In the genomic region with DNA sequence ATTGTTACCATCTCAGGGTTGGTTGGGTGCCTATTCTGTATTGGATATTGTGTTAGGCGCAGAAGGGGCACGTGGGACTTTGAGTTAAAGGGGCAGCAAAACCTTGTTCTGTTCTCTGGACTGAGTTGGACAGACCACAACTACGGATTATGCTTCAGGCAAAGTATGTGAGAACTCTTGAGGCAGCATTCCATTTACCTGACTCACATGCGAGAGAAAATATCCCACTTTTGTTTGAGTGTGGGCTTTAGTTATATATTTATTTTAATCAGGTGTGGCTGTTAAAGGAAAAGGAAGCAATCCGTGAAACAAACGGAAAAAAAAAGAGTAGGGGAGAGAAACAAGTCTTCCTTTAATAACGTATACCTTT, we compare ENCODE assay signal across 1 cellular context.
TF ChIP-seq lines count a peak whose summit lies in the region.

No MANE protein-coding gene starts in this region.

TF ChIP-seq in GM12878, 131 proteins besides CTCF, POLR2A, EP300 and RAD21:
- TF ChIP-seq KLF5 (IDR thresholded peaks at IDR 0.05; ENCODE audit: partially characterized antibody) (no peak), SREBF2 (IDR thresholded peaks at IDR 0.05; ENCODE audit: low read length) (no peak), MTA3 (IDR thresholded peaks at IDR 0.05; ENCODE audit: borderline replicate concordance, low read length) (no peak), TCF12 (IDR thresholded peaks at IDR 0.05; ENCODE audit: low read depth, low read length) (no peak), HDAC2 (IDR thresholded peaks at IDR 0.05) (no peak), ASH2L (IDR thresholded peaks at IDR 0.05; ENCODE audit: borderline replicate concordance, low read depth) (no peak), MYC (IDR thresholded peaks at IDR 0.05; ENCODE audit: insufficient read depth, insufficient read length, insufficient replicate concordance, low read length, severe bottlenecking) (no peak), SMAD1 (IDR thresholded peaks at IDR 0.05; ENCODE audit: low read depth, partially characterized antibody) (no peak), CHD1 (IDR thresholded peaks at IDR 0.05; ENCODE audit: low read depth, low read length) (no peak), CBX5 (IDR thresholded peaks at IDR 0.05; ENCODE audit: low read depth) (no peak), MEF2B (IDR thresholded peaks at IDR 0.05; ENCODE audit: partially characterized antibody, poor library complexity, severe bottlenecking) (no peak), EGR1 (IDR thresholded peaks at IDR 0.05; ENCODE audit: borderline replicate concordance in 1 of 2, low read depth in 2 of 2, low read length in 2 of 2) (no peak), PAX8 (IDR thresholded peaks at IDR 0.05) (no peak), SRF (IDR thresholded peaks at IDR 0.05; ENCODE audit: low read depth in 2 of 2, low read length in 2 of 2) (no peak), SMAD5 (IDR thresholded peaks at IDR 0.05; ENCODE audit: low read depth) (no peak), HDGF (IDR thresholded peaks at IDR 0.05) (no peak)
- TF ChIP-seq, protein P1, sequence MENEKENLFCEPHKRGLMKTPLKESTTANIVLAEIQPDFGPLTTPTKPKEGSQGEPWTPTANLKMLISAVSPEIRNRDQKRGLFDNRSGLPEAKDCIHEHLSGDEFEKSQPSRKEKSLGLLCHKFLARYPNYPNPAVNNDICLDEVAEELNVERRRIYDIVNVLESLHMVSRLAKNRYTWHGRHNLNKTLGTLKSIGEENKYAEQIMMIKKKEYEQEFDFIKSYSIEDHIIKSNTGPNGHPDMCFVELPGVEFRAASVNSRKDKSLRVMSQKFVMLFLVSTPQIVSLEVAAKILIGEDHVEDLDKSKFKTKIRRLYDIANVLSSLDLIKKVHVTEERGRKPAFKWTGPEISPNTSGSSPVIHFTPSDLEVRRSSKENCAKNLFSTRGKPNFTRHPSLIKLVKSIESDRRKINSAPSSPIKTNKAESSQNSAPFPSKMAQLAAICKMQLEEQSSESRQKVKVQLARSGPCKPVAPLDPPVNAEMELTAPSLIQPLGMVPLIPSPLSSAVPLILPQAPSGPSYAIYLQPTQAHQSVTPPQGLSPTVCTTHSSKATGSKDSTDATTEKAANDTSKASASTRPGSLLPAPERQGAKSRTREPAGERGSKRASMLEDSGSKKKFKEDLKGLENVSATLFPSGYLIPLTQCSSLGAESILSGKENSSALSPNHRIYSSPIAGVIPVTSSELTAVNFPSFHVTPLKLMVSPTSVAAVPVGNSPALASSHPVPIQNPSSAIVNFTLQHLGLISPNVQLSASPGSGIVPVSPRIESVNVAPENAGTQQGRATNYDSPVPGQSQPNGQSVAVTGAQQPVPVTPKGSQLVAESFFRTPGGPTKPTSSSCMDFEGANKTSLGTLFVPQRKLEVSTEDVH (IDR thresholded peaks at IDR 0.05; ENCODE audit: low read depth, partially characterized antibody): no peak
- TF ChIP-seq, protein P2, sequence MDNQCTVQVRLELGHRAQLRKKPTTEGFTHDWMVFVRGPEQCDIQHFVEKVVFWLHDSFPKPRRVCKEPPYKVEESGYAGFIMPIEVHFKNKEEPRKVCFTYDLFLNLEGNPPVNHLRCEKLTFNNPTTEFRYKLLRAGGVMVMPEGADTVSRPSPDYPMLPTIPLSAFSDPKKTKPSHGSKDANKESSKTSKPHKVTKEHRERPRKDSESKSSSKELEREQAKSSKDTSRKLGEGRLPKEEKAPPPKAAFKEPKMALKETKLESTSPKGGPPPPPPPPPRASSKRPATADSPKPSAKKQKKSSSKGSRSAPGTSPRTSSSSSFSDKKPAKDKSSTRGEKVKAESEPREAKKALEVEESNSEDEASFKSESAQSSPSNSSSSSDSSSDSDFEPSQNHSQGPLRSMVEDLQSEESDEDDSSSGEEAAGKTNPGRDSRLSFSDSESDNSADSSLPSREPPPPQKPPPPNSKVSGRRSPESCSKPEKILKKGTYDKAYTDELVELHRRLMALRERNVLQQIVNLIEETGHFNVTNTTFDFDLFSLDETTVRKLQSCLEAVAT (IDR thresholded peaks at IDR 0.05): no peak
- TF ChIP-seq, protein P3, sequence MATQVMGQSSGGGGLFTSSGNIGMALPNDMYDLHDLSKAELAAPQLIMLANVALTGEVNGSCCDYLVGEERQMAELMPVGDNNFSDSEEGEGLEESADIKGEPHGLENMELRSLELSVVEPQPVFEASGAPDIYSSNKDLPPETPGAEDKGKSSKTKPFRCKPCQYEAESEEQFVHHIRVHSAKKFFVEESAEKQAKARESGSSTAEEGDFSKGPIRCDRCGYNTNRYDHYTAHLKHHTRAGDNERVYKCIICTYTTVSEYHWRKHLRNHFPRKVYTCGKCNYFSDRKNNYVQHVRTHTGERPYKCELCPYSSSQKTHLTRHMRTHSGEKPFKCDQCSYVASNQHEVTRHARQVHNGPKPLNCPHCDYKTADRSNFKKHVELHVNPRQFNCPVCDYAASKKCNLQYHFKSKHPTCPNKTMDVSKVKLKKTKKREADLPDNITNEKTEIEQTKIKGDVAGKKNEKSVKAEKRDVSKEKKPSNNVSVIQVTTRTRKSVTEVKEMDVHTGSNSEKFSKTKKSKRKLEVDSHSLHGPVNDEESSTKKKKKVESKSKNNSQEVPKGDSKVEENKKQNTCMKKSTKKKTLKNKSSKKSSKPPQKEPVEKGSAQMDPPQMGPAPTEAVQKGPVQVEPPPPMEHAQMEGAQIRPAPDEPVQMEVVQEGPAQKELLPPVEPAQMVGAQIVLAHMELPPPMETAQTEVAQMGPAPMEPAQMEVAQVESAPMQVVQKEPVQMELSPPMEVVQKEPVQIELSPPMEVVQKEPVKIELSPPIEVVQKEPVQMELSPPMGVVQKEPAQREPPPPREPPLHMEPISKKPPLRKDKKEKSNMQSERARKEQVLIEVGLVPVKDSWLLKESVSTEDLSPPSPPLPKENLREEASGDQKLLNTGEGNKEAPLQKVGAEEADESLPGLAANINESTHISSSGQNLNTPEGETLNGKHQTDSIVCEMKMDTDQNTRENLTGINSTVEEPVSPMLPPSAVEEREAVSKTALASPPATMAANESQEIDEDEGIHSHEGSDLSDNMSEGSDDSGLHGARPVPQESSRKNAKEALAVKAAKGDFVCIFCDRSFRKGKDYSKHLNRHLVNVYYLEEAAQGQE (IDR thresholded peaks at IDR 0.05; ENCODE audit: low read depth, low read length): no peak
